ENCODE assay signal across 17 cellular contexts in genomic region chr1:71044833-71045232, GRCh38. TPM values are rescaled to one million over a fixed set of nuclear protein-coding genes. Genes with fewer than 3 reads are reported as not detected.
"Had no signal": no experiment of that assay in that cellular context is flagged by ENCODE, and none has a peak within 500 bp of the region (broad histone marks: within the 10 kb centered on the region; RNA-seq: fewer than 3 reads in every experiment).

No MANE protein-coding gene starts in this region.

- H3K4me3 Mint-ChIP-seq: activated naive CD4-positive, alpha-beta T cell treated with anti-CD3 and anti-CD28 coated beads for 36 hours; activated naive CD8-positive, alpha-beta T cell treated with anti-CD3 and anti-CD28 coated beads, Interleukin-2, amount 50 U/mL, for 24 hours had no signal

- H3K9me3 Mint-ChIP-seq: activated naive CD4-positive, alpha-beta T cell treated with anti-CD3 and anti-CD28 coated beads for 36 hours; activated naive CD8-positive, alpha-beta T cell treated with anti-CD3 and anti-CD28 coated beads, Interleukin-2, amount 50 U/mL, for 24 hours; neural crest cell; T-helper 2 cell treated with Interferon-gamma antibody and Interleukin-4, amounts not matched to agents 5 μg/mL and 100 μg/mL, for 36 hours had no signal

- ATAC-seq: activated naive CD8-positive, alpha-beta T cell treated with anti-CD3 and anti-CD28 coated beads, Interleukin-2, amount 50 U/mL, for 24 hours; psoas muscle; right lobe of liver; stimulated activated naive CD8-positive, alpha-beta T cell treated with anti-CD3 and anti-CD28 coated beads, Interleukin-15, Interleukin-2, amounts not matched to agents 100 U/mL and 50 U/mL, for 24 hours had no signal

- DNase-seq: activated CD4-positive, CD25-positive, alpha-beta regulatory T cell treated with anti-CD3 and anti-CD28 coated beads, Interleukin-2, amount 50 U/mL, for 72 hours; activated naive CD4-positive, alpha-beta T cell treated with anti-CD3 and anti-CD28 coated beads for 36 hours; activated naive CD8-positive, alpha-beta T cell treated with anti-CD3 and anti-CD28 coated beads, Interleukin-2, amount 50 U/mL, for 24 hours; esophagus squamous epithelium; foreskin fibroblast; glutamatergic neuron; hypothalamus; kidney glomerular epithelial cell; mesendoderm; psoas muscle; right lobe of liver; stimulated activated naive CD8-positive, alpha-beta T cell treated with anti-CD3 and anti-CD28 coated beads, Interleukin-15, Interleukin-2, amounts not matched to agents 100 U/mL and 50 U/mL, for 24 hours had no signal

- H3K36me3 ChIP-seq: esophagus squamous epithelium, right lobe of liver had no signal

- H3K27ac ChIP-seq: psoas muscle, right lobe of liver had no signal

- H3K27ac Mint-ChIP-seq: activated naive CD4-positive, alpha-beta T cell treated with anti-CD3 and anti-CD28 coated beads for 36 hours; activated naive CD8-positive, alpha-beta T cell treated with anti-CD3 and anti-CD28 coated beads, Interleukin-2, amount 50 U/mL, for 24 hours; T-helper 2 cell treated with Interferon-gamma antibody and Interleukin-4, amounts not matched to agents 5 μg/mL and 100 μg/mL, for 36 hours had no signal

- H3K9me3 ChIP-seq: esophagus squamous epithelium, psoas muscle, right lobe of liver had no signal

- H3K4me3 ChIP-seq: psoas muscle, right lobe of liver had no signal

RNA-seq across cellular contexts. Expression of gene PTGER3, which starts 2.8 kb away (rescaled TPM):
- total RNA-seq: activated CD8-positive, alpha-beta memory T cell treated with anti-CD3 and anti-CD28 coated beads for 36 hours; endothelial cell of umbilical vein; neural crest cell; osteoblast had no signal
